In the genomic region with DNA sequence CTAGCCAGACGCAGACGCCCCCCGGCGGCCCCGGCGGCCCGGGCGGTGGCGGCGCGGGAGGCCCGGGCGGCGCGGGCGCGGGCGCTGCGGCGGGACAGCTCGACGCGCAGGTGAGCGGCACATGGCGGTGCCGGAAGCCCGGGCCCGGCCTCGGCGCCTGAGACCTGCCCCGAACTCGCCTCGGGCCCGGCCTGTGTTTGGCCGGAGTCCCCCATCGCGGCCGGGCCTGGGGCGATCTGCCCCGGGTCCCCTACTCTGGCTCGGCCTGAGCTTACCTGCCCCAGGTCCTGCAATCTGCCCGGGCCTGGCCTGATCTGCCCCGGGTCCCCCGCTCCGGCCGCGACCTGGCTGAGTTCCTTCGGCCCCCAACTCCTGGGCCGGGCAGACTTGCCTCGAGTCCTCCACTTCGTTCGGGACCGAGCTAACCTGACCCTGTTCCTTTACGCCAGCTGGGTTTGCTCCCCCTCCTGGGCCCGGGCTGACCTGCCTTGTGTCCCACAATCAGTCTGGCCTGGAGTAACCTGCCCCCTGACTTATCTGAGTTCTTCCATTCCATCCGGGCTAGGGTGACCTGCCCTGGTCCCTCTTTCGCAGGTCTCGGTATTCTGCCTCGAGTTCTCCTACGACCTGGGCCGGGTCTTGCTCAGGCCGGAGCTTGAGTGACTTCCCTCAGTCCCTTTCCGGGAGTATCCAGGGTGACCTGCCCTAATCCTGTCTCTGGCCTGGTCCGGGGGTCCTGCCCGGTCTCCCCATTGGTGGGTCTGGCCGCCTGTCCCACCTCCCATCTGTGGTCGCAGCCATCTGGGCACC, we compare ENCODE assay signal across 8 cellular contexts. TPM values are rescaled to one million over a fixed set of nuclear protein-coding genes. Genes with fewer than 3 reads are reported as not detected.
DNase-seq lines count a peak whose midpoint lies in the region; ATAC-seq, FAIRE-seq and TF ChIP-seq lines count a peak whose summit lies in the region.

No MANE protein-coding gene starts in this region.

- DNase-seq in HuH-7 (ENCODE audit: low spot score): peak; percentile 56
- peak in 3 of 5 donors; percentile 33 to 68 (median 38) for DNase-seq in heart left ventricle
- no peak for DNase-seq in H54 (ENCODE audit: insufficient read length, low spot score)
- DNase-seq in globus pallidus (ENCODE audit: low spot score): no peak

- no peaks in the 10 kb centered on the region for H3K9me3 Mint-ChIP-seq in activated T-helper 17 cell treated with anti-CD3 and anti-CD28 coated beads, Interleukin-2, amount 50 U/mL, for 72 hours

- peaks cover 0 to 5% (median 0%) of the 10 kb centered on the region in 12 donors for H3K9me3 ChIP-seq in heart left ventricle

- TF ChIP-seq POLR2A in heart left ventricle (IDR thresholded peaks at IDR 0.05): no peak
- TF ChIP-seq POLR2A in H54 (IDR thresholded peaks at IDR 0.05; ENCODE audit: low read depth, low read length): no peak

- peak overlapping the region; percentile 89 for H3K9ac ChIP-seq in rectal smooth muscle tissue (ENCODE audit: low read length)

- H3K27me3 Mint-ChIP-seq in activated T-helper 17 cell treated with anti-CD3 and anti-CD28 coated beads, Interleukin-2, amount 50 U/mL, for 72 hours: no peaks in the 10 kb centered on the region

- peak overlapping the region; percentile 62 to 95 (median 86) for H3K27ac ChIP-seq in heart left ventricle
- H3K27ac ChIP-seq in rectal smooth muscle tissue (ENCODE audit: low read depth, low read length): peak overlapping the region; percentile 83

- H3K4me1 Mint-ChIP-seq in activated T-helper 17 cell treated with anti-CD3 and anti-CD28 coated beads, Interleukin-2, amount 50 U/mL, for 72 hours: peaks cover 32% of the 10 kb centered on the region

- H3K4me3 Mint-ChIP-seq in activated T-helper 17 cell treated with anti-CD3 and anti-CD28 coated beads, Interleukin-2, amount 50 U/mL, for 72 hours: peak overlapping the region; percentile 96

- no peak for FAIRE-seq in H54 (lab: Jason Lieb, UNC)

- H3K4me3 ChIP-seq in GM08714 (ENCODE audit: low read length) (peak overlapping the region; percentile 66), heart left ventricle (peak overlapping the region; percentile 71 to 97 (median 88)), rectal smooth muscle tissue (ENCODE audit: low read length) (peak overlapping the region; percentile 83)

- intact Hi-C loops in heart left ventricle (cut with DNase I): loop anchor here in 4 of 10 donors (5.0 to 10.0 kb wide), 3 partner anchors 145 to 150 kb away; partner anchors contain the start of gene CRTC1 (in 3 of the 4)

- H3K4me1 ChIP-seq in heart left ventricle: peaks cover 4 to 52% (median 33%) of the 10 kb centered on the region in 12 donors
- H3K4me1 ChIP-seq in rectal smooth muscle tissue (ENCODE audit: control insufficient read depth, insufficient read depth, low read length): peaks cover 8% of the 10 kb centered on the region

- H3K36me3 ChIP-seq in heart left ventricle: peaks cover 0 to 20% (median 5%) of the 10 kb centered on the region in 9 donors
- H3K36me3 ChIP-seq in rectal smooth muscle tissue (ENCODE audit: control insufficient read depth, insufficient read depth, low read length): no peaks in the 10 kb centered on the region

- ATAC-seq in GM21576 (IDR thresholded peaks at IDR 0.05; ENCODE audit: unreplicated experiment) (peak; percentile 32), heart left ventricle (peak in 3 of 4 donors; percentile 42 to 56 (median 45))
- ATAC-seq in activated T-helper 17 cell treated with anti-CD3 and anti-CD28 coated beads, Interleukin-2, amount 50 U/mL, for 72 hours (replicated peaks): peak; percentile 46

- peaks cover 50% of the 10 kb centered on the region for H3K36me3 Mint-ChIP-seq in activated T-helper 17 cell treated with anti-CD3 and anti-CD28 coated beads, Interleukin-2, amount 50 U/mL, for 72 hours (ENCODE audit: low read depth)

- WGBS in heart left ventricle, 4 donors: 0 to 1% (median 0%) methylated on average over 14 to 67 of the region's 67 CpGs

- peak overlapping the region; percentile 94 for H3K27ac Mint-ChIP-seq in activated T-helper 17 cell treated with anti-CD3 and anti-CD28 coated beads, Interleukin-2, amount 50 U/mL, for 72 hours

- TF ChIP-seq CTCF in heart left ventricle (IDR thresholded peaks at IDR 0.05): peak in 1 of 12 donors; percentile 14

- H3K27me3 ChIP-seq in heart left ventricle (no peaks in the 10 kb centered on the region), rectal smooth muscle tissue (ENCODE audit: control insufficient read depth, insufficient read depth, low read length) (no peaks in the 10 kb centered on the region)

RNA-seq across cellular contexts. Expression of gene UPF1, which starts 0.8 kb away (rescaled TPM):
- 10 to 100 TPM; 64.9 to 90.1 TPM for total RNA-seq in activated T-helper 17 cell treated with anti-CD3 and anti-CD28 coated beads, Interleukin-2, amount 50 U/mL, for 72 hours
- total RNA-seq in heart left ventricle: 10 to 100 TPM; 27.5 to 84.4 (median 40.2) TPM
- polyA plus RNA-seq in heart left ventricle: 10 to 100 TPM; 33.4 to 34.3 TPM

RNA-seq across cellular contexts. Expression of gene COMP, which starts 41.4 kb away (rescaled TPM):
- not detected for total RNA-seq in activated T-helper 17 cell treated with anti-CD3 and anti-CD28 coated beads, Interleukin-2, amount 50 U/mL, for 72 hours
- total RNA-seq in heart left ventricle: 1 to 10 TPM in 3 of 9 donors, under 1 TPM in 5, not detected in 1; 0.16 to 2.7 (median 0.60) TPM
- under 1 TPM; 0.11 to 0.53 TPM for polyA plus RNA-seq in heart left ventricle

Comparison
In these comparisons a context has a peak if more than half of its experiments do, and no peak if none do; other contexts are left out.
1. DNase-seq: peak in HuH-7 (single experiment) and heart left ventricle (3 of 5); none in H54 (single experiment) and globus pallidus (single experiment).
2. Peak in every context shown above with its lines, with median percentiles within 50 percentile points of each other: H3K4me3 ChIP-seq and ATAC-seq.